ENCODE assay signal across 7 cellular contexts in the genomic region with DNA sequence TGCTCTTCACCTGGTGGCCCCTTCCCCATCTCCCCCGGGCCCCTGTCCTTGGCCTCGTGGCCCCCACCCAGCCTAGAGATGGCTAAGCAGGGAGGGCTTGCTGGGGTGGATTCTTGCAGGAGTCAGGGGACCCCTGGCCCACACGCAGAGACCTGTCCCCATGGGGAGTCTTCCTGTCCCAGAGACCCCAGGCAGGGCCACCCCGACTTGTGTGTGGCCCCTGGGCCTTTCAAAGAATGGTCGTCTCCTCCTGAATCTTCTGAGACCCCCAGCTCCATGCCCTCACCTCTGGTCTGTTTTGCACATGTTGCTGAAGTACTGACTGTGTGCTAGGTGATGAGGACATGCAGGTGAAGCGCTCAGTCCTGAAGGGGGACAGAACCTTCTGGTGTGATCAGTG. TPM values are rescaled to one million over a fixed set of nuclear protein-coding genes. Genes with fewer than 3 reads are reported as not detected.
DNase-seq lines count a peak whose midpoint lies in the region; ATAC-seq and TF ChIP-seq lines count a peak whose summit lies in the region.
"Not testable (repeated sequence)": the region's sequence is repeated elsewhere in the genome, so short reads cannot be mapped to it uniquely, and the experiment has no call there.
"Had no signal": no experiment of that assay in that cellular context is flagged by ENCODE, and none has a peak within 500 bp of the region (broad histone marks: within the 10 kb centered on the region; RNA-seq: fewer than 3 reads in every experiment).

No MANE protein-coding gene starts in this region.

- H3K27ac ChIP-seq in spleen, upper lobe of right lung: not testable (repeated sequence)

- WGBS in spleen, 5 donors, result 64 to 100% (median 74%) methylated on average over 1 to 3 of the region's 6 CpGs; no CpG with 5 or more reads in 1 of the 5 donors

- H3K9me3 Mint-ChIP-seq in chondrocyte (ENCODE audit: low read depth), result not testable (repeated sequence)

- TF ChIP-seq CTCF in chondrocyte (IDR thresholded peaks at IDR 0.05); spleen (IDR thresholded peaks at IDR 0.05 in 8 of 11, conservative IDR thresholded peaks at IDR 0.05 in 3 of 11); upper lobe of right lung (IDR thresholded peaks at IDR 0.05): not testable (repeated sequence)

- not testable (repeated sequence) for ATAC-seq in upper lobe of right lung

- H3K4me1 Mint-ChIP-seq in chondrocyte (ENCODE audit: low read depth), result not testable (repeated sequence)

- H3K9me3 ChIP-seq in spleen, upper lobe of right lung: not testable (repeated sequence)

- DNase-seq in activated effector memory CD4-positive, alpha-beta T cell treated with anti-CD3 and anti-CD28 coated beads, Interleukin-2, amount 50 U/mL, for 16 hours, result peak; percentile 21
- DNase-seq in chondrocyte (ENCODE audit: low spot score) (peak; percentile 43), mesenteric fat pad (ENCODE audit: low spot score) (peak; percentile 37), spleen (peak; percentile 58), upper lobe of right lung (peak; percentile 37)

- not testable (repeated sequence) for H3K36me3 Mint-ChIP-seq in chondrocyte (ENCODE audit: low read depth)

- not testable (repeated sequence) for H3K27me3 ChIP-seq in spleen (replicated peaks in 1 of 7); upper lobe of right lung

- H3K27me3 Mint-ChIP-seq in chondrocyte (ENCODE audit: low read depth), result not testable (repeated sequence)

- not testable (repeated sequence) for H3K36me3 ChIP-seq in spleen, upper lobe of right lung

- not testable (repeated sequence) for TF ChIP-seq POLR2A in spleen (IDR thresholded peaks at IDR 0.05)

- not testable (repeated sequence) for H3K4me1 ChIP-seq in spleen, upper lobe of right lung

- not testable (repeated sequence) for H3K27ac Mint-ChIP-seq in chondrocyte (ENCODE audit: unreplicated experiment)

- H3K4me3 Mint-ChIP-seq in chondrocyte (ENCODE audit: unreplicated experiment), result not testable (repeated sequence)

- not testable (repeated sequence) for H3K4me3 ChIP-seq in spleen, upper lobe of right lung

- intact Hi-C loops in spleen (cut with DNase I; ENCODE audit: low total_unique reads); upper lobe of right lung (cut with DNase I): not testable (repeated sequence)

RNA-seq across cellular contexts. Expression of a gene that starts 28.4 kb away (rescaled TPM):
- 1.2 to 2.4 TPM (median 2.0 TPM) in 3 replicates for total RNA-seq in chondrocyte
- total RNA-seq in mesenteric fat pad, result 0.77 TPM
- total RNA-seq in spleen, result 1 to 10 TPM in 6 of 7 donors, under 1 TPM in 1; 0.98 to 2.3 (median 1.5) TPM
- 1 to 10 TPM in 2 of 3 donors, under 1 TPM in 1; 0.85 to 1.7 (median 1.1) TPM for polyA plus RNA-seq in spleen
- total RNA-seq in upper lobe of right lung, result 0.23 TPM
- polyA plus RNA-seq: CD14-positive monocyte had no signal

RNA-seq across cellular contexts. Expression of a gene that starts 58.2 kb away (rescaled TPM):
- 0.90 to 5.1 TPM (median 1.0 TPM) in 3 replicates for total RNA-seq in chondrocyte
- 4.0 TPM for total RNA-seq in mesenteric fat pad
- 10 to 100 TPM in 1 of 7 donors, 1 to 10 TPM in 4, under 1 TPM in 1, not detected in 1; 0.23 to 12.0 (median 2.2) TPM for total RNA-seq in spleen
- 1 to 10 TPM in 2 of 3 donors, under 1 TPM in 1; 0.58 to 7.8 (median 1.4) TPM for polyA plus RNA-seq in spleen
- total RNA-seq in upper lobe of right lung, result 1.7 TPM
- total RNA-seq: CD4-positive, CD25-positive, alpha-beta regulatory T cell had no signal
- polyA plus RNA-seq: CD14-positive monocyte had no signal

RNA-seq across cellular contexts. Expression of a gene that starts 58.3 kb away (rescaled TPM):
- total RNA-seq in chondrocyte (15.7 to 19.4 TPM (median 16.6 TPM) in 3 replicates), mesenteric fat pad (21.6 TPM), spleen (10 to 100 TPM; 15.7 to 21.9 (median 19.0) TPM), upper lobe of right lung (13.8 TPM)
- 1 to 10 TPM; 3.1 to 5.4 (median 4.8) TPM for polyA plus RNA-seq in spleen
